In the genomic region with DNA sequence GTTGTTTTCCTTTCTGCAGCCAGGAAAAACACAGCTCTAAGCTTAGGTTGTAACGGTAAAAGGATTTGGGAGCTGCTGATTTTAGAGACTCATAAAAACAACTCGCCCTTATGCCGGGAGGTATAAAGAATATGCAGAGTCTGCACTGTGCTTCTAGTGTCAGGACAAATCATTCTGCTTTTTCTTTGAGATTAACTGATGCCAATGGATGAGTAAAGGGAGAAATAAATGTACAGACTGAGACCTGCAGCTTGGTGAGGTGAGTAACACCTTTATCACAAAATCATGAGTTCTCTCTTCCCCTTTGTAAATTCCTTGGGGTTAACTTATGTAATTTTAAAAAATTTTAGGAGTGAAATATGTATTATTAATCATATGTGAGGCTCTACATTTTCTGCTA, we compare ENCODE assay signal across 8 cellular contexts. TPM values are rescaled to one million over a fixed set of nuclear protein-coding genes. Genes with fewer than 3 reads are reported as not detected.
DNase-seq lines count a peak whose midpoint lies in the region; ATAC-seq, FAIRE-seq and TF ChIP-seq lines count a peak whose summit lies in the region.

No MANE protein-coding gene starts in this region.

- H3K9me3 Mint-ChIP-seq in mesothelial cell of epicardium = no peaks in the 10 kb centered on the region

- H3K36me3 ChIP-seq in right atrium auricular region (no peaks in the 10 kb centered on the region), bronchial epithelial cell (ENCODE audit: control insufficient read depth, insufficient read depth, low read length) (no peaks in the 10 kb centered on the region)

- H3K4me1 Mint-ChIP-seq in mesothelial cell of epicardium = peaks cover 46% of the 10 kb centered on the region

- H3K27ac Mint-ChIP-seq in mesothelial cell of epicardium = peak overlapping the region; percentile 100

- H3K27ac ChIP-seq in right atrium auricular region = peak overlapping the region; percentile 99

- peaks cover under 1% of the 10 kb centered on the region for H3K36me3 Mint-ChIP-seq in mesothelial cell of epicardium

- H3K4me3 ChIP-seq in right atrium auricular region (no peak overlapping the region), bronchial epithelial cell (ENCODE audit: low read depth, low read length) (no peak overlapping the region)

- no peaks in the 10 kb centered on the region for H3K27me3 Mint-ChIP-seq in mesothelial cell of epicardium (ENCODE audit: low read depth)

- ATAC-seq in Right ventricle myocardium superior (ENCODE audit: poor library complexity) (no peak), HG02870 (IDR thresholded peaks at IDR 0.05; ENCODE audit: unreplicated experiment) (no peak), GM18505 (IDR thresholded peaks at IDR 0.05; ENCODE audit: unreplicated experiment) (no peak)

- H3K4me1 ChIP-seq in right atrium auricular region = peaks cover 0 to 11% of the 10 kb centered on the region in 2 donors

- H3K9me3 ChIP-seq in right atrium auricular region = no peaks in the 10 kb centered on the region

- TF ChIP-seq CTCF in right atrium auricular region (IDR thresholded peaks at IDR 0.05) (no peak), bronchial epithelial cell (IDR thresholded peaks at IDR 0.05; ENCODE audit: insufficient read depth, low read length, severe bottlenecking) (no peak), mesothelial cell of epicardium (IDR thresholded peaks at IDR 0.05; ENCODE audit: unreplicated experiment) (no peak)

- no peak for TF ChIP-seq POLR2A in GM18505 (IDR thresholded peaks at IDR 0.05; ENCODE audit: borderline replicate concordance, extremely low read depth, insufficient read depth, insufficient read length)

- DNase-seq in right atrium auricular region (ENCODE audit: low spot score) = no peak
- no peak for DNase-seq in Right ventricle myocardium superior
- peak; percentile 93 for DNase-seq in bronchial epithelial cell (ENCODE audit: low read depth)
- no peak for DNase-seq in mesothelial cell of epicardium (ENCODE audit: low spot score in 2 of 2, unreplicated experiment in 2 of 2)
- no peak for DNase-seq in ecto neural progenitor cell (ENCODE audit: low spot score)
- DNase-seq in D341Med (ENCODE audit: low spot score) = no peak

- intact Hi-C loops in Right ventricle myocardium superior (cut with DNase I) = loop anchor here (10.0 kb wide), 2 partner anchors 155 to 235 kb away; a partner anchor contains a TSS

- H3K27me3 ChIP-seq in right atrium auricular region (no peaks in the 10 kb centered on the region), bronchial epithelial cell (ENCODE audit: control insufficient read depth, insufficient read depth, low read length) (no peaks in the 10 kb centered on the region)

- FAIRE-seq in bronchial epithelial cell (lab: Jason Lieb, UNC) = no peak

- peak overlapping the region; percentile 21 for H3K4me3 Mint-ChIP-seq in mesothelial cell of epicardium

RNA-seq across cellular contexts. Expression of a gene that starts 1.9 kb away (rescaled TPM):
- 1 to 10 TPM; 5.3 to 6.0 TPM for total RNA-seq in right atrium auricular region
- 4.9 TPM for total RNA-seq in Right ventricle myocardium superior
- total RNA-seq in bronchial epithelial cell = 3.2 and 4.1 TPM in 2 replicates
- 6.4 to 7.5 TPM (median 7.3 TPM) in 3 replicates for total RNA-seq in mesothelial cell of epicardium

RNA-seq across cellular contexts. Expression of a gene that starts 34.4 kb away (rescaled TPM):
- total RNA-seq in right atrium auricular region (1 to 10 TPM in 1 of 2 donors, under 1 TPM in 1; 0.26 to 6.2 TPM), Right ventricle myocardium superior (not detected), bronchial epithelial cell (594 and 626 TPM in 2 replicates), mesothelial cell of epicardium (3.6 to 4.4 TPM (median 4.2 TPM) in 3 replicates)

Comparison
In these comparisons a context has a peak if more than half of its experiments do, and no peak if none do; other contexts are left out.
1. RNA of a gene that starts 34.4 kb away (total RNA-seq): 594 to 626 TPM in bronchial epithelial cell; 0.26 to 6.2 TPM in right atrium auricular region, 3.6 to 4.4 TPM in mesothelial cell of epicardium and not detected in Right ventricle myocardium superior (single experiment); every median in the first group is over 10 times any median in the second.